21 cellular contexts compared by ENCODE assay signal in genomic region chr1:111006556-111006955, GRCh38.
"Had no signal": no experiment of that assay in that cellular context is flagged by ENCODE, and none has a peak within 500 bp of the region (broad histone marks: within the 10 kb centered on the region; RNA-seq: fewer than 3 reads in every experiment).

No MANE protein-coding gene starts in this region.

- DNase-seq: cortex of kidney; effector CD8-positive, alpha-beta T cell; effector memory CD8-positive, alpha-beta T cell; endodermal cell; erythroblast; esophagus squamous epithelium; foreskin fibroblast; foreskin melanocyte; gastrocnemius medialis; glutamatergic neuron; head of caudate nucleus; heart right ventricle; hippocampal formation; left cardiac atrium; left lung; left ventricle myocardium superior; lower lobe of right lung; mesenchymal stem cell; mucosa of descending colon; naive B cell; naive thymus-derived CD8-positive, alpha-beta T cell had no signal
